ENCODE assay signal across 15 cellular contexts in genomic region chr6:41055149-41055548, GRCh38. TPM values are rescaled to one million over a fixed set of nuclear protein-coding genes. Genes with fewer than 3 reads are reported as not detected.
A peak's percentile ranks its signal among the peaks of the same experiment; 100 is the strongest.
DNase-seq lines count a peak whose midpoint lies in the region; ATAC-seq and TF ChIP-seq lines count a peak whose summit lies in the region.
"Had no signal": no experiment of that assay in that cellular context is flagged by ENCODE, and none has a peak within 500 bp of the region (broad histone marks: within the 10 kb centered on the region; RNA-seq: fewer than 3 reads in every experiment).

No MANE protein-coding gene starts in this region.

- ATAC-seq in T-helper 17 cell (no peak), esophagus mucosa (no peak)
- ATAC-seq: activated CD8-positive, alpha-beta T cell treated with anti-CD3 and anti-CD28 coated beads for 36 hours; stimulated activated naive CD8-positive, alpha-beta T cell treated with anti-CD3 and anti-CD28 coated beads, Interleukin-15, amount 100 ng/mL, for 72 hours had no signal

- H3K4me3 Mint-ChIP-seq in T-helper 17 cell, result no peak overlapping the region
- H3K4me3 Mint-ChIP-seq: activated CD8-positive, alpha-beta T cell treated with anti-CD3 and anti-CD28 coated beads for 36 hours; activated T-helper 1 cell treated with anti-CD3 and anti-CD28 coated beads, Interleukin-12 subunit alpha, Interleukin-12 subunit beta, Interleukin-2, Interleukin-4 antibody, amounts not matched to agents 30 ng/mL and 10 ng/mL and 1 ng/mL, durations not matched to agents 14 hours and 24 hours and 36 hours; mesothelial cell of epicardium; stimulated activated naive CD8-positive, alpha-beta T cell treated with anti-CD3 and anti-CD28 coated beads, Interleukin-15, amount 100 ng/mL, for 72 hours had no signal

- peak overlapping the region; percentile 19 for H3K27ac Mint-ChIP-seq in T-helper 17 cell
- H3K27ac Mint-ChIP-seq: activated CD8-positive, alpha-beta T cell treated with anti-CD3 and anti-CD28 coated beads for 36 hours; activated T-helper 1 cell treated with anti-CD3 and anti-CD28 coated beads, Interleukin-12 subunit alpha, Interleukin-12 subunit beta, Interleukin-2, Interleukin-4 antibody, amounts not matched to agents 30 ng/mL and 10 ng/mL and 1 ng/mL, durations not matched to agents 14 hours and 24 hours and 36 hours; mesothelial cell of epicardium had no signal

- peaks cover 56% of the 10 kb centered on the region for H3K4me1 ChIP-seq in muscle layer of colon (ENCODE audit: insufficient read depth, low read length)

- peaks cover 5% of the 10 kb centered on the region for H3K36me3 Mint-ChIP-seq in T-helper 17 cell (ENCODE audit: low read depth)
- H3K36me3 Mint-ChIP-seq: mesothelial cell of epicardium had no signal

- no peak overlapping the region for H3K4me3 ChIP-seq in muscle layer of colon (ENCODE audit: low read depth in 1 of 2, low read length in 2 of 2)

- peak overlapping the region; percentile 27 for H3K27ac ChIP-seq in muscle layer of colon (ENCODE audit: low read depth, low read length)

- no peak for TF ChIP-seq CTCF in GM13977 (IDR thresholded peaks at IDR 0.05; ENCODE audit: extremely low read depth, insufficient read depth, missing control alignments)

- H3K9ac ChIP-seq in muscle layer of colon (ENCODE audit: low read length), result no peak overlapping the region

- H3K27me3 ChIP-seq in muscle layer of colon (ENCODE audit: control insufficient read depth in 1 of 2, insufficient read depth in 2 of 2, low read length in 2 of 2), result no peaks in the 10 kb centered on the region

- H3K9me3 ChIP-seq in T-helper 17 cell (ENCODE audit: control insufficient read depth, low read length, poor library complexity, severe bottlenecking) (no peaks in the 10 kb centered on the region), muscle layer of colon (ENCODE audit: low read length) (no peaks in the 10 kb centered on the region)

- H3K4me1 Mint-ChIP-seq in T-helper 17 cell, result peaks cover 13% of the 10 kb centered on the region

- DNase-seq in DMS53 (lab: John Stamatoyannopoulos, UW), result peak; percentile 55
- peak; percentile 44 for DNase-seq in NCI-H1694 (lab: John Stamatoyannopoulos, UW)
- no peak for DNase-seq in T-helper 17 cell
- no peak for DNase-seq in DMS153 treated with DMSO at 0.1 percent for 48 hours (lab: John Stamatoyannopoulos, UW; ENCODE audit: unreplicated experiment)
- no peak for DNase-seq in GM13977 (ENCODE audit: low spot score)
- DNase-seq in NCI-H2196 (lab: John Stamatoyannopoulos, UW; ENCODE audit: unreplicated experiment), result no peak
- DNase-seq: activated CD8-positive, alpha-beta T cell treated with anti-CD3 and anti-CD28 coated beads for 36 hours; DMS79; occipital lobe; stimulated activated naive CD8-positive, alpha-beta T cell treated with anti-CD3 and anti-CD28 coated beads, Interleukin-15, amount 100 ng/mL, for 72 hours had no signal

- no peaks in the 10 kb centered on the region for H3K27me3 Mint-ChIP-seq in T-helper 17 cell
- H3K27me3 Mint-ChIP-seq: activated CD8-positive, alpha-beta T cell treated with anti-CD3 and anti-CD28 coated beads for 36 hours; stimulated activated naive CD8-positive, alpha-beta T cell treated with anti-CD3 and anti-CD28 coated beads, Interleukin-15, amount 100 ng/mL, for 72 hours had no signal

- H3K36me3 ChIP-seq in muscle layer of colon (ENCODE audit: insufficient read depth, low read length), result no peaks in the 10 kb centered on the region

- in situ Hi-C loops in GM13977 (cut with MboI; ENCODE audit: low pct_unique_long_range_greater_than_20kb, low sequenced_read_pairs, unreplicated experiment), result no loop called here

RNA-seq across cellular contexts. Expression of gene APOBEC2, which starts 2.1 kb away (rescaled TPM):
- total RNA-seq in T-helper 17 cell, result not detected
- total RNA-seq in esophagus mucosa, result not detected
- total RNA-seq: activated CD8-positive, alpha-beta T cell treated with anti-CD3 and anti-CD28 coated beads for 36 hours; activated T-helper 1 cell treated with anti-CD3 and anti-CD28 coated beads, Interleukin-12 subunit alpha, Interleukin-12 subunit beta, Interleukin-2, Interleukin-4 antibody, amounts not matched to agents 30 ng/mL and 10 ng/mL and 1 ng/mL, durations not matched to agents 14 hours and 24 hours and 36 hours; H1 had no signal

RNA-seq across cellular contexts. Expression of gene TSPO2, which starts 12.9 kb away (rescaled TPM):
- not detected for total RNA-seq in T-helper 17 cell
- not detected for total RNA-seq in esophagus mucosa
- total RNA-seq: activated CD8-positive, alpha-beta T cell treated with anti-CD3 and anti-CD28 coated beads for 36 hours; activated T-helper 1 cell treated with anti-CD3 and anti-CD28 coated beads, Interleukin-12 subunit alpha, Interleukin-12 subunit beta, Interleukin-2, Interleukin-4 antibody, amounts not matched to agents 30 ng/mL and 10 ng/mL and 1 ng/mL, durations not matched to agents 14 hours and 24 hours and 36 hours; H1; mesothelial cell of epicardium; occipital lobe had no signal

RNA-seq across cellular contexts. Expression of gene UNC5CL, which starts 16.1 kb away (rescaled TPM):
- total RNA-seq in T-helper 17 cell (1 to 10 TPM; 4.2 to 4.9 TPM), esophagus mucosa (0.56 TPM)

RNA-seq across cellular contexts. Expression of gene OARD1, which starts 17.0 kb away (rescaled TPM):
- total RNA-seq in T-helper 17 cell (10 to 100 TPM; 28.5 to 29.2 TPM), esophagus mucosa (17.4 TPM)

RNA-seq across cellular contexts. Expression of gene NFYA, which starts 17.6 kb away (rescaled TPM):
- 10 to 100 TPM; 28.2 to 31.8 TPM for total RNA-seq in T-helper 17 cell
- total RNA-seq in esophagus mucosa, result 9.6 TPM

Comparison
In these comparisons a context has a peak if more than half of its experiments do, and no peak if none do; other contexts are left out.
1. DNase-seq: peak in DMS53 (single experiment) and NCI-H1694 (single experiment); none in T-helper 17 cell (0 of 3), DMS153 treated with DMSO at 0.1 percent for 48 hours (single experiment), GM13977 (single experiment) and NCI-H2196 (single experiment).